In the genomic region with DNA sequence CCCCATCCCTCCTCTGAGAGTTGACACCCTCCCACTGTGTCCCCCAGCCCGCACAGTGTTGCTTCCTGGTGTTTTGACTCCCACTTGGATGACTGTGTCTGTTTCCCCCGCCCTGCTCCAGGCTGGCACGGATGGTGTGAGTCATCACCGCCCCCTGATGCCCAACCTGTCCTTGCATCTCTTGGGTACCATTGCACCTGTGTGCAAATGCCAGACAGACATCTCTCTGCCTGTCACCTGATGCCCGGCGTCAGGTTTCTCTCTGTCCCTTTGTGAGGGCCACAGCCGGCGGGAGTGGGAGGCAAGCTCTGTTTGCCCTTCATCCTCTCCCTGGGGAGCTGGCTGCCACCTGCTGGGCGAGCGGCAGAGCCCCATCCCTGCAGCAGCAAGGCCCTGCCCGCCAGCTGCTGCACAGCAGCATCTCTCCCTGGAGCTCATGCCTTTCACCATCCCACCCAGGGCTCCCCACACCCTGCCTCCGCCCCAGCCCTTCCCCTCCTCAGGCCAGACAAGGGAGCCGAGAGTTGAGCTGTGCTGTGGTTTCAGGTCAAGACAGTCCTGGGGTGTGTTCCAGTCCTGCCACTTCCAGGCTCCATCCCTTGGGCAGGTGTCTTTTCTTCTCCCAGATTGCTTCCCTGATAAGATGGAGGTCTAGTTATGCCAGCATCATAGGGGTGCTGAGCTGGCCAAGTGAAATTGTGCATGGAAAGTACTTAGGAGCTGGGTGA, we compare ENCODE assay signal across 9 cellular contexts. TPM values are rescaled to one million over a fixed set of nuclear protein-coding genes. Genes with fewer than 3 reads are reported as not detected.
DNase-seq lines count a peak whose midpoint lies in the region; ATAC-seq, FAIRE-seq and TF ChIP-seq lines count a peak whose summit lies in the region.
"Had no signal": no experiment of that assay in that cellular context is flagged by ENCODE, and none has a peak within 500 bp of the region (broad histone marks: within the 10 kb centered on the region; RNA-seq: fewer than 3 reads in every experiment).

No MANE protein-coding gene starts in this region.

- H3K4me3 Mint-ChIP-seq in activated CD8-positive, alpha-beta memory T cell treated with anti-CD3 and anti-CD28 coated beads, Interleukin-2, amount 10 ng/mL, durations not matched to agents 7 days and 5 days: no peak overlapping the region
- H3K4me3 Mint-ChIP-seq: naive B cell had no signal

- H3K27me3 Mint-ChIP-seq in activated CD8-positive, alpha-beta memory T cell treated with anti-CD3 and anti-CD28 coated beads, Interleukin-2, amount 10 ng/mL, durations not matched to agents 7 days and 5 days: no peaks in the 10 kb centered on the region
- H3K27me3 Mint-ChIP-seq: naive B cell had no signal

- no peak for ATAC-seq in GM21737 (IDR thresholded peaks at IDR 0.05; ENCODE audit: unreplicated experiment)
- ATAC-seq in activated CD8-positive, alpha-beta memory T cell treated with anti-CD3 and anti-CD28 coated beads, Interleukin-2, amount 10 ng/mL, durations not matched to agents 7 days and 5 days: no peak

- no peak overlapping the region for H3K27ac Mint-ChIP-seq in activated CD8-positive, alpha-beta memory T cell treated with anti-CD3 and anti-CD28 coated beads, Interleukin-2, amount 10 ng/mL, durations not matched to agents 7 days and 5 days

- DNase-seq in GM13977 (ENCODE audit: low spot score) (no peak), NCI-H526 (lab: John Stamatoyannopoulos, UW) (peak; percentile 92 to 95), epithelial cell of esophagus (ENCODE audit: low read depth) (peak; percentile 61), SKM-1 treated with dmso at 0.1 percent for 144 hours (lab: John Stamatoyannopoulos, UW; ENCODE audit: unreplicated experiment) (no peak), GM19239 (ENCODE audit: insufficient read length, low spot score) (no peak)
- no peak for DNase-seq in activated CD8-positive, alpha-beta memory T cell treated with anti-CD3 and anti-CD28 coated beads, Interleukin-2, amount 10 ng/mL, durations not matched to agents 7 days and 5 days
- DNase-seq: naive B cell had no signal

- H3K27ac ChIP-seq in 22Rv1: no peak overlapping the region

- peaks cover 10% of the 10 kb centered on the region for H3K4me1 Mint-ChIP-seq in activated CD8-positive, alpha-beta memory T cell treated with anti-CD3 and anti-CD28 coated beads, Interleukin-2, amount 10 ng/mL, durations not matched to agents 7 days and 5 days

- no peak overlapping the region for H3K4me3 ChIP-seq in epithelial cell of esophagus (ENCODE audit: low read length)

- no peak for FAIRE-seq in GM19239 (lab: Jason Lieb, UNC)

- TF ChIP-seq CTCF in 22Rv1 (IDR thresholded peaks at IDR 0.05): peak; percentile 54
- peak; percentile 55 for TF ChIP-seq CTCF in GM13977 (IDR thresholded peaks at IDR 0.05; ENCODE audit: extremely low read depth, insufficient read depth, missing control alignments)
- peak; percentile 59 for TF ChIP-seq CTCF in epithelial cell of esophagus (IDR thresholded peaks at IDR 0.05; ENCODE audit: insufficient read depth, low read depth, low read length, missing control alignments)

- H3K9me3 Mint-ChIP-seq in activated CD8-positive, alpha-beta memory T cell treated with anti-CD3 and anti-CD28 coated beads, Interleukin-2, amount 10 ng/mL, durations not matched to agents 7 days and 5 days (ENCODE audit: low read depth): no peaks in the 10 kb centered on the region
- H3K9me3 Mint-ChIP-seq: naive B cell had no signal

- CTCF ChIA-PET in activated CD8-positive, alpha-beta memory T cell treated with anti-CD3 and anti-CD28 coated beads, Interleukin-2, amount 10 ng/mL, durations not matched to agents 7 days and 5 days (lab: Charles Lee): interaction anchor here (0.7 to 1.2 kb wide), 4 partner anchors 12 to 59 kb away, joined by 3 to 5 read pairs (median 3); a partner anchor contains a TSS

- H3K36me3 Mint-ChIP-seq in activated CD8-positive, alpha-beta memory T cell treated with anti-CD3 and anti-CD28 coated beads, Interleukin-2, amount 10 ng/mL, durations not matched to agents 7 days and 5 days: no peaks in the 10 kb centered on the region
- H3K36me3 Mint-ChIP-seq: naive B cell had no signal

- in situ Hi-C loops in GM13977 (cut with MboI; ENCODE audit: low pct_unique_long_range_greater_than_20kb, low sequenced_read_pairs, unreplicated experiment): no loop called here

RNA-seq across cellular contexts. Expression of a gene that starts 29.7 kb away (rescaled TPM):
- total RNA-seq in activated CD8-positive, alpha-beta memory T cell treated with anti-CD3 and anti-CD28 coated beads, Interleukin-2, amount 10 ng/mL, durations not matched to agents 7 days and 5 days: under 1 TPM; 0.14 to 0.18 TPM

RNA-seq across cellular contexts. Expression of a gene that starts 38.1 kb away (rescaled TPM):
- total RNA-seq in activated CD8-positive, alpha-beta memory T cell treated with anti-CD3 and anti-CD28 coated beads, Interleukin-2, amount 10 ng/mL, durations not matched to agents 7 days and 5 days: 10 to 100 TPM; 18.7 to 30.0 TPM

RNA-seq across cellular contexts. Expression of a gene that starts 47.0 kb away (rescaled TPM):
- total RNA-seq in activated CD8-positive, alpha-beta memory T cell treated with anti-CD3 and anti-CD28 coated beads, Interleukin-2, amount 10 ng/mL, durations not matched to agents 7 days and 5 days: 10 to 100 TPM; 50.3 to 50.6 TPM

RNA-seq across cellular contexts. Expression of a gene that starts 47.5 kb away (rescaled TPM):
- 10 to 100 TPM; 15.7 to 17.6 TPM for total RNA-seq in activated CD8-positive, alpha-beta memory T cell treated with anti-CD3 and anti-CD28 coated beads, Interleukin-2, amount 10 ng/mL, durations not matched to agents 7 days and 5 days

RNA-seq across cellular contexts. Expression of a gene that starts 52.0 kb away (rescaled TPM):
- total RNA-seq in activated CD8-positive, alpha-beta memory T cell treated with anti-CD3 and anti-CD28 coated beads, Interleukin-2, amount 10 ng/mL, durations not matched to agents 7 days and 5 days: 10 to 100 TPM; 26.2 to 34.4 TPM

Comparison
In these comparisons a context has a peak if more than half of its experiments do, and no peak if none do; other contexts are left out.
1. DNase-seq: peak in NCI-H526 (2 of 2) and epithelial cell of esophagus (single experiment); none in GM13977 (single experiment), SKM-1 treated with dmso at 0.1 percent for 144 hours (single experiment), GM19239 (single experiment) and activated CD8-positive, alpha-beta memory T cell treated with anti-CD3 and anti-CD28 coated beads, Interleukin-2, amount 10 ng/mL, durations not matched to agents 7 days and 5 days (single experiment).
2. Peak in every context shown above with its lines, with median percentiles within 50 percentile points of each other: CTCF ChIP-seq.